ENCODE assay signal across 10 cellular contexts in the genomic region with DNA sequence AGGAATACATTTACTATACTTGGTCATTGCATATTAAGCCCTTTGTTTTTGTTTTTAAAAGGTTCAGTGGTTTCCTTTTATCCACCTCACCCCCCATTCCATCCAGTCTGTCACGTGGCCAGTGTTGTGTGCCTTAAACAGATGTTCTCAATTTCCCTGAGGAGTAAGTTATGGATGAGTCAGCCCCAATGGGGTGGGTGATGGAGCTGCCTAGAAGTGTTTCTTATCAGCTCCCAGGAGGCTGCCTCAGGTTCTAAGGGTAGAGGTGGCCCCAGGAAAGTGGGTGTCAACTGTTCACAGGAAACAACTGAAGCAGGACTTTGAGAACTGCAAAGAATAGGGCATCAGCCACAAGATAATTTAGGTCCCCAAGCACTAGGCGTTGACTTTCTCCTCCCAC. TPM values are rescaled to one million over a fixed set of nuclear protein-coding genes. Genes with fewer than 3 reads are reported as not detected.
A peak's percentile ranks its signal among the peaks of the same experiment; 100 is the strongest.
DNase-seq lines count a peak whose midpoint lies in the region; ATAC-seq, FAIRE-seq and TF ChIP-seq lines count a peak whose summit lies in the region.
"Had no signal": no experiment of that assay in that cellular context is flagged by ENCODE, and none has a peak within 500 bp of the region (broad histone marks: within the 10 kb centered on the region; RNA-seq: fewer than 3 reads in every experiment).

No MANE protein-coding gene starts in this region.

- no peak for FAIRE-seq in small intestine (lab: Jason Lieb, UNC)

- H3K9ac ChIP-seq in PC-3 (ENCODE audit: low read length) = no peak overlapping the region

- H3K4me1 ChIP-seq in PC-3 (ENCODE audit: insufficient read depth, low read length) (peaks cover 15% of the 10 kb centered on the region), small intestine (ENCODE audit: control insufficient read depth in 2 of 2, insufficient read depth in 1 of 2, low read depth in 1 of 2, low read length in 1 of 2) (peaks cover 0 to 6% of the 10 kb centered on the region in 2 donors)
- H3K4me1 ChIP-seq: sigmoid colon had no signal

- H3K36me3 ChIP-seq in PC-3 (ENCODE audit: low read depth, low read length) = no peaks in the 10 kb centered on the region
- H3K36me3 ChIP-seq in small intestine (ENCODE audit: control insufficient read depth in 2 of 2, insufficient read depth in 2 of 2, low read length in 2 of 2) = no peaks in the 10 kb centered on the region
- H3K36me3 ChIP-seq: sigmoid colon had no signal

- H3K9me2 ChIP-seq in PC-3 (replicated peaks; ENCODE audit: low read length) = no peaks in the 10 kb centered on the region

- H3F3A ChIP-seq in PC-3 (ENCODE audit: low read length, unreplicated experiment) = no peaks in the 10 kb centered on the region

- POLR2A ChIA-PET in PC-3 (lab: Charles Lee; ENCODE audit: unreplicated experiment) = no interaction called here

- H2AFZ ChIP-seq in PC-3 (ENCODE audit: low read length) = no peak overlapping the region

- H3K4me3 ChIP-seq in PC-3 (ENCODE audit: low read length) (no peak overlapping the region), small intestine (ENCODE audit: low read depth in 1 of 2, low read length in 2 of 2) (no peak overlapping the region)
- H3K4me3 ChIP-seq: sigmoid colon had no signal

- intact Hi-C loops in PC-3 (cut with micrococcal nuclease) = no loop called here

- DNase-seq in PC-3 = peak; percentile 30
- DNase-seq in epithelial cell of prostate (ENCODE audit: low read depth, low spot score) = no peak
- DNase-seq in small intestine = peak; percentile 3
- DNase-seq in OCI-M2 (lab: John Stamatoyannopoulos, UW; ENCODE audit: unreplicated experiment) = no peak
- DNase-seq: NCI-H187, sigmoid colon had no signal

- ATAC-seq in GM18511 (IDR thresholded peaks at IDR 0.05; ENCODE audit: unreplicated experiment) (peak; percentile 39), PC-3 (no peak), HG02571 (IDR thresholded peaks at IDR 0.05; ENCODE audit: unreplicated experiment) (no peak), HG03521 (IDR thresholded peaks at IDR 0.05; ENCODE audit: unreplicated experiment) (no peak)

- H3K27me3 ChIP-seq in PC-3 (ENCODE audit: low read length) (no peaks in the 10 kb centered on the region), small intestine (ENCODE audit: control insufficient read depth in 2 of 2, insufficient read depth in 2 of 2, low read length in 2 of 2) (peaks cover 0 to 2% of the 10 kb centered on the region in 2 donors)
- H3K27me3 ChIP-seq: sigmoid colon had no signal

- H3K4me2 ChIP-seq in PC-3 (ENCODE audit: low read length) = no peak overlapping the region

- H3K27ac ChIP-seq in PC-3 (ENCODE audit: low read length) (0 out of 2 replicates have a peak overlapping the region, but pooled peaks have one; percentile 5), epithelial cell of prostate (peak overlapping the region; percentile 25), small intestine (ENCODE audit: low read depth in 1 of 2, low read length in 1 of 2) (peak overlapping the region in 1 of 2 donors; percentile 32)
- H3K27ac ChIP-seq: sigmoid colon had no signal

- H4K20me1 ChIP-seq in PC-3 (ENCODE audit: low read length) = no peaks in the 10 kb centered on the region

- WGBS in small intestine, 3 donors = 9 to 37% (median 24%) methylated on average over 2 of the region's 2 CpGs

- TF ChIP-seq CTCF in PC-3 (conservative IDR thresholded peaks at IDR 0.05; ENCODE audit: low read depth, low read length) = no peak

- CTCF ChIA-PET in PC-3 (lab: Charles Lee) = no interaction called here

- no TSS peak for BruUV-seq in PC-3 (replicated peaks; lab: Mats Ljungman, UMichigan)

- no peaks in the 10 kb centered on the region for H3K79me2 ChIP-seq in PC-3 (ENCODE audit: low read length)

- H3K9me3 ChIP-seq in PC-3 (ENCODE audit: low read length) = no peaks in the 10 kb centered on the region
- H3K9me3 ChIP-seq in small intestine (ENCODE audit: control insufficient read depth, low read depth) = no peaks in the 10 kb centered on the region
- H3K9me3 ChIP-seq: sigmoid colon had no signal

RNA-seq across cellular contexts. Expression of a gene that starts 41.1 kb away (rescaled TPM):
- 0.11 and 0.12 TPM in 2 replicates for total RNA-seq in PC-3 (2014; rRNA removed)
- not detected for polyA plus RNA-seq in small intestine
- total RNA-seq: sigmoid colon, subcutaneous adipose tissue had no signal
- polyA plus RNA-seq: sigmoid colon had no signal

Comparison
In these comparisons a context has a peak if more than half of its experiments do, and no peak if none do; other contexts are left out.
1. DNase-seq: peak in PC-3 (single experiment) and small intestine (single experiment); none in epithelial cell of prostate (single experiment) and OCI-M2 (single experiment).